ENCODE assay signal across 36 cellular contexts in the genomic region with DNA sequence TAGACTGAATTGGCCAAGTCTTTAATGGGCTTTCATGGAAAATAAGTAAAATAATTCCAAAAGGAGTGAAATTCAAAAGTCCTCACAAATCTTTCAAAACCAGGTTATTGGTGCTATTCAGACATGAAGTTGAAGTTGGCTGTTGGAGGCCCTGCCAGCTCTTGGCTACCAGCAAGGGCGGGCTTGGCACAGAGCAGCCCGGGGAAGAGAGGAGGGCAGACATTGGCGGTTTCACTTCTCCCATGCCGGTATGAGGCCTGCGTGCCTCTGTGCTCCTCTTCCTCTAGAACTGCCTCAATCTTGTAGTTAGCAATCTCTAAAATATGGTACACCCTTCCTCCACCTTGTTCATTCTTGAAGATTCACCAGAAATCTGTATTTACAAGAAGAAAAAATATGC. TPM values are rescaled to one million over a fixed set of nuclear protein-coding genes. Genes with fewer than 3 reads are reported as not detected.
"Had no signal": no experiment of that assay in that cellular context is flagged by ENCODE, and none has a peak within 500 bp of the region (broad histone marks: within the 10 kb centered on the region; RNA-seq: fewer than 3 reads in every experiment).

No MANE protein-coding gene starts in this region.

- ATAC-seq: activated CD8-positive, alpha-beta memory T cell treated with anti-CD3 and anti-CD28 coated beads, Interleukin-2, amount 10 ng/mL, durations not matched to agents 7 days and 5 days; activated naive CD8-positive, alpha-beta T cell treated with anti-CD3 and anti-CD28 coated beads, Interleukin-2, amount 50 U/mL, for 24 hours; Right ventricle myocardium inferior; SK-N-SH treated with all-trans-retinoic acid at 6 μM for 48 hours had no signal

- H3K36me3 ChIP-seq: MG63, WERI-Rb-1 had no signal

- DNase-seq: activated CD4-positive, alpha-beta memory T cell treated with anti-CD3 and anti-CD28 coated beads, Interleukin-2, amount 10 ng/mL, durations not matched to agents 7 days and 5 days; activated CD4-positive, alpha-beta T cell treated with anti-CD3 and anti-CD28 coated beads for 1 hour; activated CD4-positive, alpha-beta T cell treated with anti-CD3 and anti-CD28 coated beads for 48 hours; activated CD4-positive, CD25-positive, alpha-beta regulatory T cell; activated CD8-positive, alpha-beta memory T cell treated with anti-CD3 and anti-CD28 coated beads for 24 hours; activated CD8-positive, alpha-beta memory T cell treated with anti-CD3 and anti-CD28 coated beads, Interleukin-2, amount 10 ng/mL, durations not matched to agents 7 days and 5 days; activated CD8-positive, alpha-beta memory T cell treated with anti-CD3 and anti-CD28 coated beads, Interleukin-2, amount 50 U/mL, for 48 hours; activated effector memory CD4-positive, alpha-beta T cell treated with Interleukin-2 at 50 U/mL for 16 hours; activated naive CD4-positive, alpha-beta T cell treated with anti-CD3 and anti-CD28 coated beads, Interleukin-2, amount 10 ng/mL, durations not matched to agents 7 days and 5 days; activated naive CD8-positive, alpha-beta T cell treated with anti-CD3 and anti-CD28 coated beads, Interleukin-2, amount 50 U/mL, for 24 hours; activated T-cell treated with anti-CD3 and anti-CD28 coated beads, Interleukin-2, amount 50 U/mL, for 48 hours; caudate nucleus; cerebellar nuclear complex; Kasumi-1; KG1; MG63; NCI-H1048; NCI-H1105 treated with DMSO at 0.1 percent for 48 hours; NCI-H1436; NCI-H1694; NCI-H2029; NCI-H345; NCI-H524 treated with DMSO at 0.1 percent for 48 hours; PC-9; SIG-M5; T1000; WERI-Rb-1 had no signal

- H3K4me3 ChIP-seq: MG63, PC-9 had no signal

- H3K27ac ChIP-seq: PC-9, RWPE1, WERI-Rb-1 had no signal

- H3K9me3 ChIP-seq: MG63 had no signal

- H3K27me3 ChIP-seq: MG63 had no signal

RNA-seq across cellular contexts. Expression of a gene that starts 16.4 kb away (rescaled TPM):
- total RNA-seq: activated CD4-positive, alpha-beta memory T cell treated with anti-CD3 and anti-CD28 coated beads, Interleukin-2, amount 10 ng/mL, durations not matched to agents 7 days and 5 days; activated CD8-positive, alpha-beta memory T cell treated with anti-CD3 and anti-CD28 coated beads, Interleukin-2, amount 10 ng/mL, durations not matched to agents 7 days and 5 days; bronchial epithelial cell; NCI-H460; OCI-LY7; PC-9; Right ventricle myocardium inferior; SK-MEL-5; T-helper 1 cell treated with Interleukin-12 subunit alpha and Interleukin-12 subunit beta and Interleukin-4 antibody, amounts not matched to agents 30 ng/mL and 1 ng/mL, for 36 hours; T-helper 2 cell treated with Interferon-gamma antibody and Interleukin-4, amounts not matched to agents 100 ng/mL and 5 ng/mL, for 36 hours had no signal
